In genomic region chr4:82044141-82044993, GRCh38 we compare ENCODE assay signal across 8 cellular contexts.
DNase-seq lines count a peak whose midpoint lies in the region; ATAC-seq and TF ChIP-seq lines count a peak whose summit lies in the region.

No MANE protein-coding gene starts in this region.

- H3K36me3 ChIP-seq in skeletal muscle satellite cell (ENCODE audit: insufficient read depth, low read length): no peaks in the 10 kb centered on the region

- H3K4me3 ChIP-seq in skeletal muscle satellite cell (ENCODE audit: low read length): peak overlapping the region; percentile 61

- peaks cover 44% of the 10 kb centered on the region for H3K27me3 ChIP-seq in skeletal muscle satellite cell (ENCODE audit: control insufficient read depth, insufficient read depth, low read length)

- in situ Hi-C loops in GM13976 (cut with MboI; ENCODE audit: low sequenced_read_pairs, unreplicated experiment) (no loop called here), T47D (cut with HindIII; ENCODE audit: low pct_unique_long_range_greater_than_20kb, low sequenced_read_pairs) (no loop called here)

- no peak overlapping the region for H3K9ac ChIP-seq in skeletal muscle satellite cell (ENCODE audit: low read depth, low read length)

- no peaks in the 10 kb centered on the region for H3K9me3 ChIP-seq in skeletal muscle satellite cell (replicated peaks; ENCODE audit: low read length)

- H3K4me2 ChIP-seq in skeletal muscle satellite cell (ENCODE audit: low read length): peak overlapping the region; percentile 77

- DNase-seq in A172 (ENCODE audit: low spot score): peak; percentile 14
- peak; percentile 20 for DNase-seq in GM13976 (ENCODE audit: low spot score)
- DNase-seq in NCI-H69 (lab: John Stamatoyannopoulos, UW): peak; percentile 84
- DNase-seq in T47D (ENCODE audit: low read depth in 1 of 2, low spot score in 1 of 2): peak; percentile 9 to 52
- peak; percentile 80 for DNase-seq in iPS-NIHi11 (ENCODE audit: low spot score)

- H3K4me1 ChIP-seq in skeletal muscle satellite cell (ENCODE audit: control insufficient read depth, insufficient read depth, low read length): no peaks in the 10 kb centered on the region

- TF ChIP-seq CTCF in GM13976 (IDR thresholded peaks at IDR 0.05; ENCODE audit: borderline replicate concordance, control extremely low read depth, extremely low read depth, insufficient read depth, missing control alignments): no peak

- ATAC-seq in HG03460 (IDR thresholded peaks at IDR 0.05; ENCODE audit: unreplicated experiment): no peak
- ATAC-seq in HG02870 (IDR thresholded peaks at IDR 0.05; ENCODE audit: unreplicated experiment): no peak

Comparison
In these comparisons a context has a peak if more than half of its experiments do, and no peak if none do; other contexts are left out.
1. DNase-seq: peak in every context shown above with its lines; median percentile 84 in NCI-H69; 80 in iPS-NIHi11; 30 in T47D; 20 in GM13976; 14 in A172.